ENCODE assay signal across 1 cellular context in genomic region chr16:680967-681745, GRCh38.
A peak's percentile ranks its signal among the peaks of the same experiment; 100 is the strongest.
TF ChIP-seq lines count a peak whose summit lies in the region.

No MANE protein-coding gene starts in this region.

TF ChIP-seq in GM12878, 131 proteins besides CTCF, POLR2A, EP300 and RAD21:
- TF ChIP-seq MEF2A (IDR thresholded peaks at IDR 0.05; ENCODE audit: insufficient read depth, low read depth, low read length), result no peak
- 0 out of 2 replicates have a peak, but pooled peaks have one; percentile 50 for TF ChIP-seq MLLT1 (IDR thresholded peaks at IDR 0.05)
- TF ChIP-seq CBFB (IDR thresholded peaks at IDR 0.05; ENCODE audit: low read depth), result 0 out of 2 replicates have a peak, but pooled peaks have one; percentile 11
- no peak for TF ChIP-seq EED (IDR thresholded peaks at IDR 0.05; ENCODE audit: low read depth)
- no peak for TF ChIP-seq BHLHE40 (IDR thresholded peaks at IDR 0.05; ENCODE audit: borderline replicate concordance in 1 of 2, low read depth in 2 of 2, low read length in 1 of 2)
- TF ChIP-seq CHD1 (IDR thresholded peaks at IDR 0.05; ENCODE audit: low read depth, low read length), result no peak
- no peak for TF ChIP-seq JUND (IDR thresholded peaks at IDR 0.05; ENCODE audit: low read depth, low read length)
